Comparison of ENCODE assay signal across 16 cellular contexts in genomic region chr6:157211603-157212455, GRCh38.
A peak's percentile ranks its signal among the peaks of the same experiment; 100 is the strongest.
DNase-seq lines count a peak whose midpoint lies in the region; ATAC-seq and TF ChIP-seq lines count a peak whose summit lies in the region.
"Had no signal": no experiment of that assay in that cellular context is flagged by ENCODE, and none has a peak within 500 bp of the region (broad histone marks: within the 10 kb centered on the region; RNA-seq: fewer than 3 reads in every experiment).

No MANE protein-coding gene starts in this region.

- no peaks in the 10 kb centered on the region for H3K9me3 Mint-ChIP-seq in naive B cell

- H3K4me1 Mint-ChIP-seq in naive B cell: peaks cover 0 to 4% (median 2%) of the 10 kb centered on the region in 3 donors
- H3K4me1 Mint-ChIP-seq: CD14-positive monocyte had no signal

- H3K4me1 ChIP-seq in Karpas-422 (ENCODE audit: low read length): peaks cover 20% of the 10 kb centered on the region; the same call in 1 of the 2 replicates

- H3K9me2 ChIP-seq in Karpas-422 (replicated peaks; ENCODE audit: insufficient read depth, low read length): no peaks in the 10 kb centered on the region

- no peak for TF ChIP-seq CTCF in dorsolateral prefrontal cortex (IDR thresholded peaks at IDR 0.05 in 54 of 56, conservative IDR thresholded peaks at IDR 0.05 in 2 of 56; ENCODE audit: low read depth in 1 of 56, partially characterized antibody in 56 of 56)

- H3K36me3 ChIP-seq in Karpas-422 (ENCODE audit: insufficient read depth, low read length): peaks cover 21% of the 10 kb centered on the region; the same call in 1 of the 2 replicates

- no peaks in the 10 kb centered on the region for H3K79me2 ChIP-seq in Karpas-422 (ENCODE audit: low read length)

- H3K27me3 Mint-ChIP-seq in naive B cell: no peaks in the 10 kb centered on the region

- peak overlapping the region in 1 of 6 donors; percentile 89 for H3K27ac Mint-ChIP-seq in naive B cell

- DNase-seq in NCI-H345 (lab: John Stamatoyannopoulos, UW): peak; percentile 36
- no peak for DNase-seq in NCI-H345 treated with DMSO at 0.1 percent for 48 hours (lab: John Stamatoyannopoulos, UW; ENCODE audit: unreplicated experiment)
- no peak for DNase-seq in Karpas-422
- DNase-seq in dorsolateral prefrontal cortex: peak in 1 of 10 donors; percentile 17
- no peak for DNase-seq in naive B cell
- no peak for DNase-seq in activated CD4-positive, CD25-positive, alpha-beta regulatory T cell treated with anti-CD3 and anti-CD28 coated beads, Interleukin-2, amount 50 U/mL, for 72 hours
- DNase-seq in OCI-M2 (lab: John Stamatoyannopoulos, UW; ENCODE audit: unreplicated experiment): no peak
- DNase-seq: Calu3, DMS79 treated with DMSO at 0.1 percent for 48 hours, GF-D8, NCI-H1436 treated with DMSO at 0.1 percent for 48 hours, NCI-H446, NCI-H774, SIG-M5 had no signal

- ATAC-seq in naive B cell (ENCODE audit: low read depth in 2 of 2) (peak; percentile 41), GM21619 (IDR thresholded peaks at IDR 0.05; ENCODE audit: unreplicated experiment) (no peak)

- intact Hi-C loops in dorsolateral prefrontal cortex (cut with DNase I): no loop called here

- no peaks in the 10 kb centered on the region for H3K9me3 ChIP-seq in Karpas-422 (ENCODE audit: low read length)

- peak overlapping the region in 1 of 8 donors; percentile 21 for H3K4me3 Mint-ChIP-seq in naive B cell
- H3K4me3 Mint-ChIP-seq: CD14-positive monocyte had no signal

- H3K27ac ChIP-seq in Karpas-422 (ENCODE audit: low read length): peak overlapping the region; percentile 33; the same call in 1 of the 2 replicates
- peak overlapping the region in 30 of 59 donors; percentile 2 to 90 (median 58) for H3K27ac ChIP-seq in dorsolateral prefrontal cortex

- no peaks in the 10 kb centered on the region for H4K20me1 ChIP-seq in Karpas-422 (ENCODE audit: insufficient read depth, low read depth, low read length)

- H3K27me3 ChIP-seq in Karpas-422 (ENCODE audit: low read length) (no peaks in the 10 kb centered on the region), dorsolateral prefrontal cortex (no peaks in the 10 kb centered on the region)

- no peak overlapping the region for H2AFZ ChIP-seq in Karpas-422 (ENCODE audit: low read length)

- H3K9ac ChIP-seq in Karpas-422 (ENCODE audit: low read length): no peak overlapping the region

- H3K36me3 Mint-ChIP-seq in naive B cell: peaks cover 0 to 1% of the 10 kb centered on the region in 2 donors

- H3K4me2 ChIP-seq in Karpas-422 (ENCODE audit: low read depth, low read length, poor library complexity, severe bottlenecking): no peak overlapping the region

- H3K4me3 ChIP-seq in Karpas-422 (ENCODE audit: low read length) (no peak overlapping the region), dorsolateral prefrontal cortex (no peak overlapping the region)
